Comparison of ENCODE assay signal across 12 cellular contexts in genomic region chr15:74785716-74786032, GRCh38.
DNase-seq lines count a peak whose midpoint lies in the region; ATAC-seq and TF ChIP-seq lines count a peak whose summit lies in the region.
"Had no signal": no experiment of that assay in that cellular context is flagged by ENCODE, and none has a peak within 500 bp of the region (broad histone marks: within the 10 kb centered on the region; RNA-seq: fewer than 3 reads in every experiment).

No MANE protein-coding gene starts in this region.

- peak overlapping the region; percentile 94 for H3K27ac Mint-ChIP-seq in activated naive CD8-positive, alpha-beta T cell

- TF ChIP-seq POLR2A in GM18951 (IDR thresholded peaks at IDR 0.05; ENCODE audit: extremely low read depth, insufficient read depth, insufficient read length) = peak; percentile 46

- in situ Hi-C loops in GM18951 (cut with MboI; ENCODE audit: low sequenced_read_pairs, unreplicated experiment) = no loop called here

- H3K27me3 ChIP-seq in BLaER1 (no peaks in the 10 kb centered on the region), mucosa of rectum (ENCODE audit: control insufficient read depth in 2 of 2, insufficient read depth in 2 of 2, low read length in 2 of 2) (no peaks in the 10 kb centered on the region)
- H3K27me3 ChIP-seq: tibial artery had no signal

- H3K4me1 Mint-ChIP-seq in activated naive CD8-positive, alpha-beta T cell (ENCODE audit: low read depth) = peaks cover 59% of the 10 kb centered on the region

- H3K27me3 Mint-ChIP-seq in activated naive CD8-positive, alpha-beta T cell = no peaks in the 10 kb centered on the region

- ATAC-seq in HG03520 (IDR thresholded peaks at IDR 0.05; ENCODE audit: unreplicated experiment) (no peak), HG03196 (IDR thresholded peaks at IDR 0.05; ENCODE audit: unreplicated experiment) (no peak), GM21786 (IDR thresholded peaks at IDR 0.05; ENCODE audit: unreplicated experiment) (no peak)

- H3K4me1 ChIP-seq in BLaER1 (peaks cover 89% of the 10 kb centered on the region), mucosa of rectum (ENCODE audit: control insufficient read depth in 2 of 2, insufficient read depth in 2 of 2, low read length in 2 of 2) (peaks cover 77 to 79% of the 10 kb centered on the region in 2 donors)

- H3K9me3 ChIP-seq in BLaER1 (no peaks in the 10 kb centered on the region), mucosa of rectum (ENCODE audit: control insufficient read depth in 2 of 2, low read length in 2 of 2) (no peaks in the 10 kb centered on the region)
- H3K9me3 ChIP-seq: tibial artery had no signal

- H3K9me3 Mint-ChIP-seq in activated naive CD8-positive, alpha-beta T cell (ENCODE audit: low read depth) = no peaks in the 10 kb centered on the region

- peak overlapping the region; percentile 100 for H3K27ac ChIP-seq in BLaER1
- H3K27ac ChIP-seq in mucosa of rectum (ENCODE audit: low read depth in 2 of 2, low read length in 2 of 2) = peak overlapping the region; percentile 67 to 86

- peak overlapping the region; percentile 84 for H3K4me3 ChIP-seq in BLaER1
- H3K4me3 ChIP-seq in mucosa of rectum (ENCODE audit: low read length in 2 of 2) = peak overlapping the region; percentile 31 to 90
- H3K4me3 ChIP-seq: SK-N-MC, tibial artery had no signal

- H3K9ac ChIP-seq in BLaER1 = peak overlapping the region; percentile 98; the same call in 1 of the 2 replicates
- H3K9ac ChIP-seq in mucosa of rectum (ENCODE audit: low read depth in 1 of 2, low read length in 2 of 2) = peak overlapping the region; percentile 42 to 70

- H4K20me1 ChIP-seq in BLaER1 = peaks cover 73% of the 10 kb centered on the region

- H3K36me3 Mint-ChIP-seq in activated naive CD8-positive, alpha-beta T cell = no peaks in the 10 kb centered on the region

- H3K4me2 ChIP-seq in BLaER1 = peak overlapping the region; percentile 99

- no peaks in the 10 kb centered on the region for H3K36me3 ChIP-seq in BLaER1
- H3K36me3 ChIP-seq in mucosa of rectum (ENCODE audit: control insufficient read depth in 2 of 2, insufficient read depth in 2 of 2, low read length in 2 of 2) = peaks cover 6 to 7% of the 10 kb centered on the region in 2 donors
- H3K36me3 ChIP-seq: tibial artery had no signal

- DNase-seq in hepatic stellate cell (ENCODE audit: low spot score) = no peak
- DNase-seq: amygdala, NCI-H1105, tibial artery had no signal

- H3K4me3 Mint-ChIP-seq in activated naive CD8-positive, alpha-beta T cell = peak overlapping the region; percentile 87
